ENCODE assay signal across 2 cellular contexts in genomic region chr2:20637147-20637546, GRCh38.
TF ChIP-seq lines count a peak whose summit lies in the region.

No MANE protein-coding gene starts in this region.

TF ChIP-seq in liver, 16 proteins besides CTCF, POLR2A, EP300 and RAD21:
- TF ChIP-seq FOXA2 (IDR thresholded peaks at IDR 0.05) (no peak), NR2F2 (IDR thresholded peaks at IDR 0.05) (peak; percentile 16), FOXA1 (IDR thresholded peaks at IDR 0.05) (no peak), HNF4G (IDR thresholded peaks at IDR 0.05) (no peak), JUND (IDR thresholded peaks at IDR 0.05) (peak; percentile 15 to 33), REST (IDR thresholded peaks at IDR 0.05) (no peak), GABPA (IDR thresholded peaks at IDR 0.05 in 1 of 2, conservative IDR thresholded peaks at IDR 0.05 in 1 of 2) (no peak), SP1 (IDR thresholded peaks at IDR 0.05) (peak; percentile 81), EGR1 (IDR thresholded peaks at IDR 0.05; ENCODE audit: low read depth in 2 of 2) (no peak), RXRA (IDR thresholded peaks at IDR 0.05) (peak; percentile 84 to 91), ZBTB33 (IDR thresholded peaks at IDR 0.05) (no peak), MAX (IDR thresholded peaks at IDR 0.05) (no peak), YY1 (IDR thresholded peaks at IDR 0.05) (no peak), HNF4A (conservative IDR thresholded peaks at IDR 0.05) (peak; percentile 74 to 80)

TF ChIP-seq in HepG2, 621 proteins besides CTCF, POLR2A, EP300 and RAD21:
- TF ChIP-seq ZNF143 (CRISPR knock-in tag; IDR thresholded peaks at IDR 0.05) = no peak
- TF ChIP-seq ZNF709 (CRISPR knock-in tag; IDR thresholded peaks at IDR 0.05) = no peak
- no peak for TF ChIP-seq ZBTB34 (CRISPR knock-in tag; IDR thresholded peaks at IDR 0.05)
- TF ChIP-seq SOX6 (IDR thresholded peaks at IDR 0.05) = no peak
- no peak for TF ChIP-seq SOX6 (CRISPR knock-in tag; IDR thresholded peaks at IDR 0.05)
- TF ChIP-seq TERF1 (CRISPR knock-in tag; IDR thresholded peaks at IDR 0.05) = no peak
- TF ChIP-seq HOXA7 (CRISPR knock-in tag; IDR thresholded peaks at IDR 0.05) = no peak
- no peak for TF ChIP-seq ZNF280B (CRISPR knock-in tag; IDR thresholded peaks at IDR 0.05; ENCODE audit: borderline replicate concordance)
- no peak for TF ChIP-seq PCBP1 (IDR thresholded peaks at IDR 0.05; ENCODE audit: borderline replicate concordance, low read depth, low read length)
- no peak for TF ChIP-seq HNF4A (CRISPR knock-in tag; IDR thresholded peaks at IDR 0.05)
- TF ChIP-seq ZNF205 (CRISPR knock-in tag; IDR thresholded peaks at IDR 0.05) = no peak
- TF ChIP-seq GRHL1 (CRISPR knock-in tag; conservative IDR thresholded peaks at IDR 0.05) = no peak
- TF ChIP-seq TRIM24 (CRISPR knock-in tag; IDR thresholded peaks at IDR 0.05) = no peak
- TF ChIP-seq DR1 (CRISPR knock-in tag; IDR thresholded peaks at IDR 0.05) = no peak
- no peak for TF ChIP-seq ZNF564 (CRISPR knock-in tag; IDR thresholded peaks at IDR 0.05)
- no peak for TF ChIP-seq ZNF790 (CRISPR knock-in tag; IDR thresholded peaks at IDR 0.05; ENCODE audit: borderline replicate concordance)
